ENCODE assay signal across 20 cellular contexts in genomic region chr12:48193623-48194022, GRCh38. TPM values are rescaled to one million over a fixed set of nuclear protein-coding genes. Genes with fewer than 3 reads are reported as not detected.
"Had no signal": no experiment of that assay in that cellular context is flagged by ENCODE, and none has a peak within 500 bp of the region (broad histone marks: within the 10 kb centered on the region; RNA-seq: fewer than 3 reads in every experiment).

No MANE protein-coding gene starts in this region.

- ATAC-seq: activated CD4-positive, CD25-positive, alpha-beta regulatory T cell treated with anti-CD3 and anti-CD28 coated beads, Interleukin-2, amount 50 U/mL, for 24 hours; activated T-cell treated with anti-CD3 and anti-CD28 coated beads, Interleukin-2, amount 50 U/mL, for 4 hours; esophagus mucosa; heart right ventricle; stimulated activated naive B cell treated with anti-CD40 and anti-IgM and Interleukin-4, amounts not matched to agents 10 μg/mL and 1 μg/mL and 100 μg/mL, for 72 hours had no signal

- H3K9me3 Mint-ChIP-seq: activated CD4-positive, alpha-beta T cell treated with anti-CD3 and anti-CD28 coated beads, Interleukin-2, amount 10 ng/mL, durations not matched to agents 7 days and 5 days; activated T-cell treated with anti-CD3 and anti-CD28 coated beads, Interleukin-2, amount 50 U/mL, for 4 hours; nephron; stimulated activated naive B cell treated with anti-CD40 and anti-IgM and Interleukin-4, amounts not matched to agents 10 μg/mL and 1 μg/mL and 100 μg/mL, for 72 hours had no signal

- H3K9me3 ChIP-seq: ascending aorta, heart right ventricle, sigmoid colon, thoracic aorta had no signal

- DNase-seq: activated CD4-positive, alpha-beta T cell treated with anti-CD3 and anti-CD28 coated beads, Interleukin-2, amount 10 ng/mL, durations not matched to agents 7 days and 5 days; activated CD8-positive, alpha-beta memory T cell treated with anti-CD3 and anti-CD28 coated beads, Interleukin-2, amount 50 U/mL, for 4 hours; activated naive CD4-positive, alpha-beta T cell treated with anti-CD3 and anti-CD28 coated beads, Interleukin-2, amount 50 U/mL, for 16 hours; activated T-cell treated with anti-CD3 and anti-CD28 coated beads, Interleukin-2, amount 50 U/mL, for 4 hours; cerebellar nuclear complex; cortex of kidney; heart right ventricle; kidney glomerular epithelial cell; sigmoid colon; stimulated activated naive B cell treated with anti-CD40 and anti-IgM and Interleukin-4, amounts not matched to agents 10 μg/mL and 1 μg/mL and 100 μg/mL, for 72 hours; T1000 had no signal

- H3K27ac ChIP-seq: ascending aorta, heart right ventricle, parathyroid adenoma, sigmoid colon, thoracic aorta had no signal

- H3K4me3 ChIP-seq: ascending aorta, heart right ventricle, sigmoid colon, thoracic aorta had no signal

- H3K27ac Mint-ChIP-seq: activated CD4-positive, alpha-beta T cell treated with anti-CD3 and anti-CD28 coated beads, Interleukin-2, amount 10 ng/mL, durations not matched to agents 7 days and 5 days; stimulated activated naive B cell treated with anti-CD40 and anti-IgM and Interleukin-4, amounts not matched to agents 10 μg/mL and 1 μg/mL and 100 μg/mL, for 72 hours had no signal

- H3K36me3 ChIP-seq: ascending aorta, heart right ventricle, sigmoid colon, thoracic aorta had no signal

- H3K4me3 Mint-ChIP-seq: activated CD4-positive, alpha-beta T cell treated with anti-CD3 and anti-CD28 coated beads, Interleukin-2, amount 10 ng/mL, durations not matched to agents 7 days and 5 days; activated T-cell treated with anti-CD3 and anti-CD28 coated beads, Interleukin-2, amount 50 U/mL, for 4 hours; nephron; stimulated activated naive B cell treated with anti-CD40 and anti-IgM and Interleukin-4, amounts not matched to agents 10 μg/mL and 1 μg/mL and 100 μg/mL, for 72 hours had no signal

- H3K36me3 Mint-ChIP-seq: stimulated activated naive B cell treated with anti-CD40 and anti-IgM and Interleukin-4, amounts not matched to agents 10 μg/mL and 1 μg/mL and 100 μg/mL, for 72 hours had no signal

- H3K9ac ChIP-seq: parathyroid adenoma had no signal

RNA-seq across cellular contexts. Expression of gene OR10AD1, which starts 9.5 kb away (rescaled TPM):
- total RNA-seq: activated CD4-positive, alpha-beta T cell treated with anti-CD3 and anti-CD28 coated beads, Interleukin-2, amount 10 ng/mL, durations not matched to agents 7 days and 5 days; activated T-cell treated with anti-CD3 and anti-CD28 coated beads, Interleukin-2, amount 50 U/mL, for 4 hours; ascending aorta; esophagus mucosa; heart right ventricle; lower leg skin; sigmoid colon; T-helper 1 cell treated with Interleukin-12 subunit alpha and Interleukin-12 subunit beta and Interleukin-4 antibody, amounts not matched to agents 30 ng/mL and 1 ng/mL, for 36 hours; thoracic aorta; ureter had no signal
